23 cellular contexts compared by ENCODE assay signal in genomic region chr1:184392779-184393522, GRCh38. TPM values are rescaled to one million over a fixed set of nuclear protein-coding genes. Genes with fewer than 3 reads are reported as not detected.
A peak's percentile ranks its signal among the peaks of the same experiment; 100 is the strongest.
DNase-seq lines count a peak whose midpoint lies in the region; ATAC-seq, FAIRE-seq and TF ChIP-seq lines count a peak whose summit lies in the region.
"Had no signal": no experiment of that assay in that cellular context is flagged by ENCODE, and none has a peak within 500 bp of the region (broad histone marks: within the 10 kb centered on the region; RNA-seq: fewer than 3 reads in every experiment).

No MANE protein-coding gene starts in this region.

- TF ChIP-seq CTCF in BE2C (IDR thresholded peaks at IDR 0.05; ENCODE audit: low read depth, low read length) (no peak), WTC11 (IDR thresholded peaks at IDR 0.05) (no peak), mucosa of descending colon (IDR thresholded peaks at IDR 0.05) (no peak)

- TF ChIP-seq POLR2A in GM12892 (IDR thresholded peaks at IDR 0.05; ENCODE audit: low read depth, low read length) (no peak), erythroblast (IDR thresholded peaks at IDR 0.05; ENCODE audit: low read length) (no peak)

- ATAC-seq in WTC11 (peak; percentile 37; the same call in 1 of the 2 replicates), mucosa of descending colon (no peak)
- ATAC-seq: K562 had no signal

- no peak for FAIRE-seq in GM12892 (lab: Jason Lieb, UNC)
- FAIRE-seq: GM12891, GM18507, H54, K562, RCC 7860 had no signal

- H3K4me3 ChIP-seq in BE2C (ENCODE audit: low read depth, low read length): no peak overlapping the region
- H3K4me3 ChIP-seq in mucosa of descending colon: no peak overlapping the region
- H3K4me3 ChIP-seq: K562 had no signal

- no peaks in the 10 kb centered on the region for H3K27me3 ChIP-seq in BE2C

- H3K9me3 Mint-ChIP-seq in WTC11: no peaks in the 10 kb centered on the region
- no peaks in the 10 kb centered on the region for H3K9me3 Mint-ChIP-seq in immature natural killer cell
- H3K9me3 Mint-ChIP-seq in activated T-helper 2 cell treated with anti-CD3 and anti-CD28 coated beads, Interferon-gamma antibody, Interleukin-2, Interleukin-4, amounts not matched to agents 10 μg/mL and 5 μg/mL and 100 μg/mL, durations not matched to agents 14 hours and 24 hours and 36 hours: no peaks in the 10 kb centered on the region
- H3K9me3 Mint-ChIP-seq: HFFc6 had no signal

- H3K36me3 ChIP-seq in BE2C: no peaks in the 10 kb centered on the region
- no peaks in the 10 kb centered on the region for H3K36me3 ChIP-seq in mucosa of descending colon (ENCODE audit: low read depth)

- H3K27me3 Mint-ChIP-seq in WTC11 (ENCODE audit: low read depth) (peaks cover 9% of the 10 kb centered on the region), immature natural killer cell (ENCODE audit: low read depth in 3 of 3) (peaks cover 3 to 13% (median 11%) of the 10 kb centered on the region in 3 donors)
- peaks cover 53% of the 10 kb centered on the region for H3K27me3 Mint-ChIP-seq in activated T-helper 2 cell treated with anti-CD3 and anti-CD28 coated beads, Interferon-gamma antibody, Interleukin-2, Interleukin-4, amounts not matched to agents 10 μg/mL and 5 μg/mL and 100 μg/mL, durations not matched to agents 14 hours and 24 hours and 36 hours (ENCODE audit: low read depth)

- peaks cover 51% of the 10 kb centered on the region for H3K4me1 Mint-ChIP-seq in WTC11
- peaks cover 88 to 97% of the 10 kb centered on the region in 2 donors for H3K4me1 Mint-ChIP-seq in immature natural killer cell
- peaks cover 18% of the 10 kb centered on the region for H3K4me1 Mint-ChIP-seq in activated T-helper 2 cell treated with anti-CD3 and anti-CD28 coated beads, Interferon-gamma antibody, Interleukin-2, Interleukin-4, amounts not matched to agents 10 μg/mL and 5 μg/mL and 100 μg/mL, durations not matched to agents 14 hours and 24 hours and 36 hours (ENCODE audit: low read depth)

- H3K27ac Mint-ChIP-seq in WTC11 (no peak overlapping the region), immature natural killer cell (peak overlapping the region; percentile 21 to 85 (median 51))
- H3K27ac Mint-ChIP-seq in activated T-helper 2 cell treated with anti-CD3 and anti-CD28 coated beads, Interferon-gamma antibody, Interleukin-2, Interleukin-4, amounts not matched to agents 10 μg/mL and 5 μg/mL and 100 μg/mL, durations not matched to agents 14 hours and 24 hours and 36 hours: no peak overlapping the region
- H3K27ac Mint-ChIP-seq: B cell; CD4-positive, CD25-positive, alpha-beta regulatory T cell; HFFc6 had no signal

- H3K36me3 Mint-ChIP-seq in WTC11 (no peaks in the 10 kb centered on the region), immature natural killer cell (peaks cover 0 to 10% (median 0%) of the 10 kb centered on the region in 3 donors)
- H3K36me3 Mint-ChIP-seq in activated T-helper 2 cell treated with anti-CD3 and anti-CD28 coated beads, Interferon-gamma antibody, Interleukin-2, Interleukin-4, amounts not matched to agents 10 μg/mL and 5 μg/mL and 100 μg/mL, durations not matched to agents 14 hours and 24 hours and 36 hours (ENCODE audit: low read depth): no peaks in the 10 kb centered on the region
- H3K36me3 Mint-ChIP-seq: CD4-positive, CD25-positive, alpha-beta regulatory T cell had no signal

- DNase-seq in BE2C: peak; percentile 35
- no peak for DNase-seq in WTC11 (ENCODE audit: low spot score)
- no peak for DNase-seq in immature natural killer cell
- peak; percentile 26 for DNase-seq in retina
- DNase-seq in mucosa of descending colon: no peak
- DNase-seq in GM12892 (ENCODE audit: insufficient read length): no peak
- no peak for DNase-seq in erythroblast (lab: John Stamatoyannopoulos, UW)
- DNase-seq in activated T-helper 2 cell treated with anti-CD3 and anti-CD28 coated beads, Interferon-gamma antibody, Interleukin-2, Interleukin-4, amounts not matched to agents 10 μg/mL and 5 μg/mL and 100 μg/mL, durations not matched to agents 14 hours and 24 hours and 36 hours (ENCODE audit: low spot score): no peak
- DNase-seq: 8988T; Caco-2; CD4-positive, CD25-positive, alpha-beta regulatory T cell; HFFc6; NCI-H1105; NCI-H1694; NCI-H748 treated with DMSO at 0.1 percent for 48 hours; Right ventricle myocardium superior had no signal

- H3K4me3 Mint-ChIP-seq in WTC11: no peak overlapping the region
- H3K4me3 Mint-ChIP-seq in immature natural killer cell: peak overlapping the region in 2 of 5 donors; percentile 18 to 19
- H3K4me3 Mint-ChIP-seq in activated T-helper 2 cell treated with anti-CD3 and anti-CD28 coated beads, Interferon-gamma antibody, Interleukin-2, Interleukin-4, amounts not matched to agents 10 μg/mL and 5 μg/mL and 100 μg/mL, durations not matched to agents 14 hours and 24 hours and 36 hours (ENCODE audit: low read depth): no peak overlapping the region
- H3K4me3 Mint-ChIP-seq: B cell; CD4-positive, CD25-positive, alpha-beta regulatory T cell; HFFc6 had no signal

- POLR2A ChIA-PET in WTC11 (lab: Charles Lee): interaction anchor here (0.7 kb wide), 1 partner anchor 160 kb away, joined by 4 read pairs; no protein-coding TSS in a partner anchor

- CTCF ChIA-PET in WTC11 (lab: Charles Lee): interaction anchor here (0.7 to 1.2 kb wide), 3 partner anchors 14 to 368 kb away, joined by 3 to 5 read pairs (median 5); no protein-coding TSS in a partner anchor

- no peaks in the 10 kb centered on the region for H3K9me3 ChIP-seq in BE2C
- H3K9me3 ChIP-seq in mucosa of descending colon: no peaks in the 10 kb centered on the region
- H3K9me3 ChIP-seq: Caco-2 had no signal

- H3K4me1 ChIP-seq in BE2C (peaks cover 42% of the 10 kb centered on the region), mucosa of descending colon (ENCODE audit: low read depth) (peaks cover 11% of the 10 kb centered on the region)
- H3K4me1 ChIP-seq: Caco-2 had no signal

- intact Hi-C loops in mucosa of descending colon (cut with DNase I, micrococcal nuclease): no loop called here
- intact Hi-C loops in activated T-helper 2 cell treated with anti-CD3 and anti-CD28 coated beads, Interferon-gamma antibody, Interleukin-2, Interleukin-4, amounts not matched to agents 10 μg/mL and 5 μg/mL and 100 μg/mL, durations not matched to agents 14 hours and 24 hours and 36 hours (cut with micrococcal nuclease): no loop called here

TF ChIP-seq in WTC11, 78 proteins besides CTCF, POLR2A, EP300 and RAD21:
- TF ChIP-seq ZNF423 (CRISPR knock-in tag; IDR thresholded peaks at IDR 0.05) (no peak), HMGXB4 (CRISPR knock-in tag; IDR thresholded peaks at IDR 0.05) (no peak), MAX (CRISPR knock-in tag; IDR thresholded peaks at IDR 0.05) (no peak), SOX15 (CRISPR knock-in tag; IDR thresholded peaks at IDR 0.05) (no peak), ZBTB21 (CRISPR knock-in tag; IDR thresholded peaks at IDR 0.05; ENCODE audit: borderline replicate concordance) (no peak), TEAD1 (CRISPR knock-in tag; IDR thresholded peaks at IDR 0.05) (no peak), ATF1 (CRISPR knock-in tag; IDR thresholded peaks at IDR 0.05) (no peak), GRHL2 (CRISPR knock-in tag; IDR thresholded peaks at IDR 0.05; ENCODE audit: insufficient replicate concordance, severe bottlenecking) (no peak), TP53 (CRISPR knock-in tag; IDR thresholded peaks at IDR 0.05) (no peak)
TF ChIP-seq in WTC11: peak in this region for 0.

RNA-seq across cellular contexts. Expression of gene C1orf21, which starts 6.1 kb away (rescaled TPM):
- 58.9 TPM for polyA plus RNA-seq in BE2C (2012; ENCODE audit: insufficient read depth, insufficient read length, low read depth)
- total RNA-seq in WTC11 (2021) (20.1 to 28.5 TPM (median 22.9 TPM) in 3 replicates), mucosa of descending colon (100 to 1,000 TPM in 1 of 3 donors, 10 to 100 TPM in 2; 70.9 to 109 (median 96.8) TPM)
- polyA plus RNA-seq in immature natural killer cell: 100 to 1,000 TPM; 119 to 149 (median 130) TPM
- 2.7 TPM for polyA plus RNA-seq in GM12892 (2012; ENCODE audit: missing spikeins)
- 3.4 and 4.2 TPM in 2 replicates for total RNA-seq in activated T-helper 2 cell treated with anti-CD3 and anti-CD28 coated beads, Interferon-gamma antibody, Interleukin-2, Interleukin-4, amounts not matched to agents 10 μg/mL and 5 μg/mL and 100 μg/mL, durations not matched to agents 14 hours and 24 hours and 36 hours
- total RNA-seq: OCI-LY7 had no signal

Comparison
In these comparisons a context has a peak if more than half of its experiments do, and no peak if none do; other contexts are left out.
1. DNase-seq: peak in BE2C (single experiment) and retina (single experiment); none in WTC11 (single experiment), immature natural killer cell (0 of 3), mucosa of descending colon (0 of 3), GM12892 (single experiment), erythroblast (0 of 2) and activated T-helper 2 cell treated with anti-CD3 and anti-CD28 coated beads, Interferon-gamma antibody, Interleukin-2, Interleukin-4, amounts not matched to agents 10 μg/mL and 5 μg/mL and 100 μg/mL, durations not matched to agents 14 hours and 24 hours and 36 hours (single experiment).
2. H3K27ac Mint-ChIP-seq: peak in immature natural killer cell (6 of 6); none in WTC11 (single experiment) and activated T-helper 2 cell treated with anti-CD3 and anti-CD28 coated beads, Interferon-gamma antibody, Interleukin-2, Interleukin-4, amounts not matched to agents 10 μg/mL and 5 μg/mL and 100 μg/mL, durations not matched to agents 14 hours and 24 hours and 36 hours (single experiment).